1 cellular context compared by ENCODE assay signal in genomic region chr10:73743905-73744689, GRCh38.
TF ChIP-seq lines count a peak whose summit lies in the region.

A gene with protein sequence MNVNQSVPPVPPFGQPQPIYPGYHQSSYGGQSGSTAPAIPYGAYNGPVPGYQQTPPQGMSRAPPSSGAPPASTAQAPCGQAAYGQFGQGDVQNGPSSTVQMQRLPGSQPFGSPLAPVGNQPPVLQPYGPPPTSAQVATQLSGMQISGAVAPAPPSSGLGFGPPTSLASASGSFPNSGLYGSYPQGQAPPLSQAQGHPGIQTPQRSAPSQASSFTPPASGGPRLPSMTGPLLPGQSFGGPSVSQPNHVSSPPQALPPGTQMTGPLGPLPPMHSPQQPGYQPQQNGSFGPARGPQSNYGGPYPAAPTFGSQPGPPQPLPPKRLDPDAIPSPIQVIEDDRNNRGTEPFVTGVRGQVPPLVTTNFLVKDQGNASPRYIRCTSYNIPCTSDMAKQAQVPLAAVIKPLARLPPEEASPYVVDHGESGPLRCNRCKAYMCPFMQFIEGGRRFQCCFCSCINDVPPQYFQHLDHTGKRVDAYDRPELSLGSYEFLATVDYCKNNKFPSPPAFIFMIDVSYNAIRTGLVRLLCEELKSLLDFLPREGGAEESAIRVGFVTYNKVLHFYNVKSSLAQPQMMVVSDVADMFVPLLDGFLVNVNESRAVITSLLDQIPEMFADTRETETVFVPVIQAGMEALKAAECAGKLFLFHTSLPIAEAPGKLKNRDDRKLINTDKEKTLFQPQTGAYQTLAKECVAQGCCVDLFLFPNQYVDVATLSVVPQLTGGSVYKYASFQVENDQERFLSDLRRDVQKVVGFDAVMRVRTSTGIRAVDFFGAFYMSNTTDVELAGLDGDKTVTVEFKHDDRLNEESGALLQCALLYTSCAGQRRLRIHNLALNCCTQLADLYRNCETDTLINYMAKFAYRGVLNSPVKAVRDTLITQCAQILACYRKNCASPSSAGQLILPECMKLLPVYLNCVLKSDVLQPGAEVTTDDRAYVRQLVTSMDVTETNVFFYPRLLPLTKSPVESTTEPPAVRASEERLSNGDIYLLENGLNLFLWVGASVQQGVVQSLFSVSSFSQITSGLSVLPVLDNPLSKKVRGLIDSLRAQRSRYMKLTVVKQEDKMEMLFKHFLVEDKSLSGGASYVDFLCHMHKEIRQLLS (plus strand): TSS chr10:73744372. CDS start chr10:73746833, 2,461 bp downstream.

TF ChIP-seq in HepG2, 621 proteins besides CTCF, POLR2A, EP300 and RAD21 (continued from another document and continues in another):
- TF ChIP-seq DR1 (CRISPR knock-in tag; IDR thresholded peaks at IDR 0.05) (peak; percentile 45; the same call in 1 of the 2 replicates), ZKSCAN1 (IDR thresholded peaks at IDR 0.05; ENCODE audit: low read length) (no peak), SMAD1 (CRISPR knock-in tag; IDR thresholded peaks at IDR 0.05; ENCODE audit: borderline replicate concordance, low read depth) (no peak), ZNF720 (CRISPR knock-in tag; IDR thresholded peaks at IDR 0.05) (no peak), HDAC6 (IDR thresholded peaks at IDR 0.05; ENCODE audit: low read depth, low read length) (no peak), ZFP41 (CRISPR knock-in tag; IDR thresholded peaks at IDR 0.05; ENCODE audit: borderline replicate concordance) (no peak), ZNF704 (CRISPR knock-in tag; IDR thresholded peaks at IDR 0.05; ENCODE audit: borderline replicate concordance) (no peak), NKX3-1 (CRISPR knock-in tag; IDR thresholded peaks at IDR 0.05) (no peak), NBN (conservative IDR thresholded peaks at IDR 0.05) (no peak), FOXA1 (IDR thresholded peaks at IDR 0.05) (no peak), FOXA1 (CRISPR knock-in tag; IDR thresholded peaks at IDR 0.05) (peak; percentile 10; the same call in 1 of the 2 replicates), ZNF329 (CRISPR knock-in tag; IDR thresholded peaks at IDR 0.05; ENCODE audit: low read depth) (no peak), UBTF (CRISPR knock-in tag; IDR thresholded peaks at IDR 0.05) (no peak), ZNF326 (CRISPR knock-in tag; IDR thresholded peaks at IDR 0.05; ENCODE audit: borderline replicate concordance) (no peak), PHF20 (CRISPR knock-in tag; IDR thresholded peaks at IDR 0.05) (peak; percentile 88), NR2F2 (IDR thresholded peaks at IDR 0.05; ENCODE audit: borderline replicate concordance, low read depth) (peak; percentile 78; the same call in 1 of the 2 replicates), ZNF138 (CRISPR knock-in tag; IDR thresholded peaks at IDR 0.05; ENCODE audit: low read depth) (no peak), HNRNPUL1 (IDR thresholded peaks at IDR 0.05; ENCODE audit: low read depth, low read length) (no peak), ZBTB39 (CRISPR knock-in tag; IDR thresholded peaks at IDR 0.05) (no peak), HDAC2 (CRISPR knock-in tag; IDR thresholded peaks at IDR 0.05) (peak; percentile 71), SSRP1 (CRISPR knock-in tag; IDR thresholded peaks at IDR 0.05) (0 out of 2 replicates have a peak, but pooled peaks have one; percentile 26), HNRNPLL (IDR thresholded peaks at IDR 0.05; ENCODE audit: low read depth, low read length, poor library complexity, severe bottlenecking) (peak; percentile 49), AGO2 (optimal IDR thresholded peaks at IDR 0.05; ENCODE audit: low read depth, low read length) (peak; percentile 31), ZNF317 (CRISPR knock-in tag; IDR thresholded peaks at IDR 0.05) (0 out of 2 replicates have a peak, but pooled peaks have one; percentile 65), ZNF180 (CRISPR knock-in tag; IDR thresholded peaks at IDR 0.05; ENCODE audit: borderline replicate concordance, low read depth) (no peak), AHR (CRISPR knock-in tag; IDR thresholded peaks at IDR 0.05) (peak; percentile 22; the same call in 1 of the 2 replicates), ZNF446 (CRISPR knock-in tag; IDR thresholded peaks at IDR 0.05) (0 out of 2 replicates have a peak, but pooled peaks have one; percentile 47), CBX5 (CRISPR knock-in tag; IDR thresholded peaks at IDR 0.05; ENCODE audit: borderline replicate concordance) (no peak; the same call in 1 of the 2 replicates), TCF12 (IDR thresholded peaks at IDR 0.05) (no peak), TCF12 (CRISPR knock-in tag; IDR thresholded peaks at IDR 0.05) (peak; percentile 48; the same call in 1 of the 2 replicates), ZNF761 (CRISPR knock-in tag; conservative IDR thresholded peaks at IDR 0.05) (0 out of 2 replicates have a peak, but pooled peaks have one; percentile 47), HMG20A (CRISPR knock-in tag; IDR thresholded peaks at IDR 0.05; ENCODE audit: borderline replicate concordance) (no peak), CHD2 (IDR thresholded peaks at IDR 0.05; ENCODE audit: low read depth, low read length) (0 out of 2 replicates have a peak, but pooled peaks have one; percentile 9), TAF1 (CRISPR knock-in tag; IDR thresholded peaks at IDR 0.05) (peak; percentile 92), TAF15 (IDR thresholded peaks at IDR 0.05; ENCODE audit: low read depth, low read length, poor library complexity, severe bottlenecking) (no peak)
- TF ChIP-seq, protein P1, sequence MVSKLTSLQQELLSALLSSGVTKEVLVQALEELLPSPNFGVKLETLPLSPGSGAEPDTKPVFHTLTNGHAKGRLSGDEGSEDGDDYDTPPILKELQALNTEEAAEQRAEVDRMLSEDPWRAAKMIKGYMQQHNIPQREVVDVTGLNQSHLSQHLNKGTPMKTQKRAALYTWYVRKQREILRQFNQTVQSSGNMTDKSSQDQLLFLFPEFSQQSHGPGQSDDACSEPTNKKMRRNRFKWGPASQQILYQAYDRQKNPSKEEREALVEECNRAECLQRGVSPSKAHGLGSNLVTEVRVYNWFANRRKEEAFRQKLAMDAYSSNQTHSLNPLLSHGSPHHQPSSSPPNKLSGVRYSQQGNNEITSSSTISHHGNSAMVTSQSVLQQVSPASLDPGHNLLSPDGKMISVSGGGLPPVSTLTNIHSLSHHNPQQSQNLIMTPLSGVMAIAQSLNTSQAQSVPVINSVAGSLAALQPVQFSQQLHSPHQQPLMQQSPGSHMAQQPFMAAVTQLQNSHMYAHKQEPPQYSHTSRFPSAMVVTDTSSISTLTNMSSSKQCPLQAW (CRISPR knock-in tag; IDR thresholded peaks at IDR 0.05) = peak; percentile 85
- TF ChIP-seq, protein P2, sequence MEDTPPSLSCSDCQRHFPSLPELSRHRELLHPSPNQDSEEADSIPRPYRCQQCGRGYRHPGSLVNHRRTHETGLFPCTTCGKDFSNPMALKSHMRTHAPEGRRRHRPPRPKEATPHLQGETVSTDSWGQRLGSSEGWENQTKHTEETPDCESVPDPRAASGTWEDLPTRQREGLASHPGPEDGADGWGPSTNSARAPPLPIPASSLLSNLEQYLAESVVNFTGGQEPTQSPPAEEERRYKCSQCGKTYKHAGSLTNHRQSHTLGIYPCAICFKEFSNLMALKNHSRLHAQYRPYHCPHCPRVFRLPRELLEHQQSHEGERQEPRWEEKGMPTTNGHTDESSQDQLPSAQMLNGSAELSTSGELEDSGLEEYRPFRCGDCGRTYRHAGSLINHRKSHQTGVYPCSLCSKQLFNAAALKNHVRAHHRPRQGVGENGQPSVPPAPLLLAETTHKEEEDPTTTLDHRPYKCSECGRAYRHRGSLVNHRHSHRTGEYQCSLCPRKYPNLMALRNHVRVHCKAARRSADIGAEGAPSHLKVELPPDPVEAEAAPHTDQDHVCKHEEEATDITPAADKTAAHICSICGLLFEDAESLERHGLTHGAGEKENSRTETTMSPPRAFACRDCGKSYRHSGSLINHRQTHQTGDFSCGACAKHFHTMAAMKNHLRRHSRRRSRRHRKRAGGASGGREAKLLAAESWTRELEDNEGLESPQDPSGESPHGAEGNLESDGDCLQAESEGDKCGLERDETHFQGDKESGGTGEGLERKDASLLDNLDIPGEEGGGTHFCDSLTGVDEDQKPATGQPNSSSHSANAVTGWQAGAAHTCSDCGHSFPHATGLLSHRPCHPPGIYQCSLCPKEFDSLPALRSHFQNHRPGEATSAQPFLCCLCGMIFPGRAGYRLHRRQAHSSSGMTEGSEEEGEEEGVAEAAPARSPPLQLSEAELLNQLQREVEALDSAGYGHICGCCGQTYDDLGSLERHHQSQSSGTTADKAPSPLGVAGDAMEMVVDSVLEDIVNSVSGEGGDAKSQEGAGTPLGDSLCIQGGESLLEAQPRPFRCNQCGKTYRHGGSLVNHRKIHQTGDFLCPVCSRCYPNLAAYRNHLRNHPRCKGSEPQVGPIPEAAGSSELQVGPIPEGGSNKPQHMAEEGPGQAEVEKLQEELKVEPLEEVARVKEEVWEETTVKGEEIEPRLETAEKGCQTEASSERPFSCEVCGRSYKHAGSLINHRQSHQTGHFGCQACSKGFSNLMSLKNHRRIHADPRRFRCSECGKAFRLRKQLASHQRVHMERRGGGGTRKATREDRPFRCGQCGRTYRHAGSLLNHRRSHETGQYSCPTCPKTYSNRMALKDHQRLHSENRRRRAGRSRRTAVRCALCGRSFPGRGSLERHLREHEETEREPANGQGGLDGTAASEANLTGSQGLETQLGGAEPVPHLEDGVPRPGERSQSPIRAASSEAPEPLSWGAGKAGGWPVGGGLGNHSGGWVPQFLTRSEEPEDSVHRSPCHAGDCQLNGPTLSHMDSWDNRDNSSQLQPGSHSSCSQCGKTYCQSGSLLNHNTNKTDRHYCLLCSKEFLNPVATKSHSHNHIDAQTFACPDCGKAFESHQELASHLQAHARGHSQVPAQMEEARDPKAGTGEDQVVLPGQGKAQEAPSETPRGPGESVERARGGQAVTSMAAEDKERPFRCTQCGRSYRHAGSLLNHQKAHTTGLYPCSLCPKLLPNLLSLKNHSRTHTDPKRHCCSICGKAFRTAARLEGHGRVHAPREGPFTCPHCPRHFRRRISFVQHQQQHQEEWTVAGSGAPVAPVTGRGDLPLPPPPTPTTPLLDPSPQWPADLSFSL (CRISPR knock-in tag; IDR thresholded peaks at IDR 0.05) = no peak
- TF ChIP-seq, protein P3, sequence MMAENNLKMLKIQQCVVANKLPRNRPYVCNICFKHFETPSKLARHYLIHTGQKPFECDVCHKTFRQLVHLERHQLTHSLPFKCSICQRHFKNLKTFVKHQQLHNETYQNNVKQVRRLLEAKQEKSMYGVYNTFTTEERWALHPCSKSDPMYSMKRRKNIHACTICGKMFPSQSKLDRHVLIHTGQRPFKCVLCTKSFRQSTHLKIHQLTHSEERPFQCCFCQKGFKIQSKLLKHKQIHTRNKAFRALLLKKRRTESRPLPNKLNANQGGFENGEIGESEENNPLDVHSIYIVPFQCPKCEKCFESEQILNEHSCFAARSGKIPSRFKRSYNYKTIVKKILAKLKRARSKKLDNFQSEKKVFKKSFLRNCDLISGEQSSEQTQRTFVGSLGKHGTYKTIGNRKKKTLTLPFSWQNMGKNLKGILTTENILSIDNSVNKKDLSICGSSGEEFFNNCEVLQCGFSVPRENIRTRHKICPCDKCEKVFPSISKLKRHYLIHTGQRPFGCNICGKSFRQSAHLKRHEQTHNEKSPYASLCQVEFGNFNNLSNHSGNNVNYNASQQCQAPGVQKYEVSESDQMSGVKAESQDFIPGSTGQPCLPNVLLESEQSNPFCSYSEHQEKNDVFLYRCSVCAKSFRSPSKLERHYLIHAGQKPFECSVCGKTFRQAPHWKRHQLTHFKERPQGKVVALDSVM (CRISPR knock-in tag; IDR thresholded peaks at IDR 0.05) = no peak
- TF ChIP-seq, protein P4, sequence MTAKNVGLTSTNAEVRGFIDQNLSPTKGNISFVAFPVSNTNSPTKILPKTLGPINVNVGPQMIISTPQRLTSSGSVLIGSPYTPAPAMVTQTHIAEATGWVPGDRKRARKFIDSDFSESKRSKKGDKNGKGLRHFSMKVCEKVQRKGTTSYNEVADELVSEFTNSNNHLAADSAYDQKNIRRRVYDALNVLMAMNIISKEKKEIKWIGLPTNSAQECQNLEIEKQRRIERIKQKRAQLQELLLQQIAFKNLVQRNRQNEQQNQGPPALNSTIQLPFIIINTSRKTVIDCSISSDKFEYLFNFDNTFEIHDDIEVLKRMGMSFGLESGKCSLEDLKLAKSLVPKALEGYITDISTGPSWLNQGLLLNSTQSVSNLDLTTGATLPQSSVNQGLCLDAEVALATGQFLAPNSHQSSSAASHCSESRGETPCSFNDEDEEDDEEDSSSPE (CRISPR knock-in tag; IDR thresholded peaks at IDR 0.05) = no peak
